ENCODE assay signal across 10 cellular contexts in genomic region chr5:92505925-92506324, GRCh38.
DNase-seq lines count a peak whose midpoint lies in the region; ATAC-seq, FAIRE-seq and TF ChIP-seq lines count a peak whose summit lies in the region.
"Had no signal": no experiment of that assay in that cellular context is flagged by ENCODE, and none has a peak within 500 bp of the region (broad histone marks: within the 10 kb centered on the region; RNA-seq: fewer than 3 reads in every experiment).

No MANE protein-coding gene starts in this region.

- H3K27ac ChIP-seq in osteoblast (ENCODE audit: low read depth, low read length): peak overlapping the region; percentile 37

- peak overlapping the region; percentile 76 for H3K4me2 ChIP-seq in osteoblast (ENCODE audit: insufficient read depth, low read length)

- peak overlapping the region; percentile 89 for H2AFZ ChIP-seq in osteoblast (ENCODE audit: low read length)

- no peak for TF ChIP-seq CTCF in astrocyte of the spinal cord (IDR thresholded peaks at IDR 0.05; ENCODE audit: low read depth, low read length)
- TF ChIP-seq CTCF in osteoblast (IDR thresholded peaks at IDR 0.05; ENCODE audit: extremely low read depth, low read depth, low read length): no peak
- TF ChIP-seq CTCF in D721Med (IDR thresholded peaks at IDR 0.05; ENCODE audit: insufficient read depth, missing control alignments): no peak

- ATAC-seq in GM19023 (IDR thresholded peaks at IDR 0.05; ENCODE audit: unreplicated experiment) (peak; percentile 52), HG03442 (IDR thresholded peaks at IDR 0.05; ENCODE audit: unreplicated experiment) (no peak)

- DNase-seq in Kasumi-1 (lab: John Stamatoyannopoulos, UW) (peak; percentile 7 to 8), astrocyte of the spinal cord (ENCODE audit: low read depth, low spot score) (peak; percentile 50), osteoblast (ENCODE audit: insufficient read length, low spot score, missing footprints) (no peak), cerebellar nuclear complex (lab: John Stamatoyannopoulos, UW) (no peak), D721Med (ENCODE audit: insufficient read length, low spot score) (no peak), NCI-H446 treated with DMSO at 0.1 percent for 48 hours (lab: John Stamatoyannopoulos, UW) (no peak)
- DNase-seq: activated naive CD4-positive, alpha-beta T cell; NCI-H526 had no signal

- no peaks in the 10 kb centered on the region for H4K20me1 ChIP-seq in osteoblast (ENCODE audit: insufficient read depth, low read length)

- peaks cover 3% of the 10 kb centered on the region for H3K4me1 ChIP-seq in osteoblast (ENCODE audit: insufficient read depth, low read length)

- H3K4me3 ChIP-seq in astrocyte of the spinal cord (ENCODE audit: low read depth, low read length): no peak overlapping the region
- H3K4me3 ChIP-seq in osteoblast (ENCODE audit: insufficient read depth, low read length): peak overlapping the region; percentile 65

- H3K27me3 ChIP-seq in osteoblast (ENCODE audit: insufficient read depth, low read length): no peaks in the 10 kb centered on the region

- no peaks in the 10 kb centered on the region for H3K9me3 ChIP-seq in osteoblast (ENCODE audit: low read depth, low read length)

- in situ Hi-C loops in astrocyte of the spinal cord (cut with HindIII; ENCODE audit: low sequenced_read_pairs): no loop called here

- FAIRE-seq in D721Med (lab: Jason Lieb, UNC): no peak

- H3K79me2 ChIP-seq in osteoblast (ENCODE audit: insufficient read depth, low read length): no peaks in the 10 kb centered on the region

- no peaks in the 10 kb centered on the region for H3K36me3 ChIP-seq in osteoblast (ENCODE audit: insufficient read depth, low read length)

Comparison
In these comparisons a context has a peak if more than half of its experiments do, and no peak if none do; other contexts are left out.
1. DNase-seq: peak in Kasumi-1 (2 of 2) and astrocyte of the spinal cord (single experiment); none in osteoblast (single experiment), cerebellar nuclear complex (0 of 2), D721Med (single experiment) and NCI-H446 treated with DMSO at 0.1 percent for 48 hours (single experiment).